Comparison of ENCODE assay signal across 14 cellular contexts in genomic region chr7:2233876-2234275, GRCh38. TPM values are rescaled to one million over a fixed set of nuclear protein-coding genes. Genes with fewer than 3 reads are reported as not detected.
DNase-seq lines count a peak whose midpoint lies in the region; ATAC-seq, FAIRE-seq and TF ChIP-seq lines count a peak whose summit lies in the region.
"Had no signal": no experiment of that assay in that cellular context is flagged by ENCODE, and none has a peak within 500 bp of the region (broad histone marks: within the 10 kb centered on the region; RNA-seq: fewer than 3 reads in every experiment).

No MANE protein-coding gene starts in this region.

- H3K79me2 ChIP-seq in H9 (ENCODE audit: insufficient read depth, low read length): peaks cover 5% of the 10 kb centered on the region; the same call in 1 of the 2 replicates

- no peaks in the 10 kb centered on the region for H3K9me3 ChIP-seq in BLaER1 treated with 17β-estradiol and CSF1 and Interleukin-3, amounts not matched to agents 10 nM and 100 nM (replicated peaks in 1 of 11)
- H3K9me3 ChIP-seq in H9 (ENCODE audit: control insufficient read depth, low read depth, low read length): no peaks in the 10 kb centered on the region
- H3K9me3 ChIP-seq in mesenchymal stem cell (ENCODE audit: control insufficient read depth, low read length): no peaks in the 10 kb centered on the region
- H3K9me3 ChIP-seq: SJSA1 had no signal

- H4K5ac ChIP-seq in H9 (ENCODE audit: insufficient read length, low read depth, low read length): no peak overlapping the region

- peak overlapping the region; percentile 76 to 95 for H3K4me3 Mint-ChIP-seq in H9
- H3K4me3 Mint-ChIP-seq in activated naive CD8-positive, alpha-beta T cell treated with anti-CD3 and anti-CD28 coated beads, Interleukin-2, amount 10 ng/mL, durations not matched to agents 7 days and 5 days: peak overlapping the region; percentile 58

- H2BK120ac ChIP-seq in H9 (ENCODE audit: low read depth, low read length, poor library complexity, severe bottlenecking) (no peak overlapping the region), mesenchymal stem cell (ENCODE audit: low read depth, low read length) (no peak overlapping the region)

- H3K9me3 Mint-ChIP-seq in H9: no peaks in the 10 kb centered on the region
- H3K9me3 Mint-ChIP-seq in activated naive CD8-positive, alpha-beta T cell treated with anti-CD3 and anti-CD28 coated beads, Interleukin-2, amount 10 ng/mL, durations not matched to agents 7 days and 5 days: no peaks in the 10 kb centered on the region

- H3K27me3 Mint-ChIP-seq in H9 (ENCODE audit: low read depth): no peaks in the 10 kb centered on the region
- H3K27me3 Mint-ChIP-seq in activated naive CD8-positive, alpha-beta T cell treated with anti-CD3 and anti-CD28 coated beads, Interleukin-2, amount 10 ng/mL, durations not matched to agents 7 days and 5 days: no peaks in the 10 kb centered on the region

- H3T11ph ChIP-seq in H9 (ENCODE audit: low read length): no peak overlapping the region

- H2AK5ac ChIP-seq in H9 (ENCODE audit: insufficient read length, low read length) (no peak overlapping the region), mesenchymal stem cell (ENCODE audit: low read length, severe bottlenecking) (no peak overlapping the region)

- peaks cover 6 to 36% (median 33%) of the 10 kb centered on the region in 11 experiments; a peak in 19 of 22 replicates for H4K20me1 ChIP-seq in BLaER1 treated with 17β-estradiol and CSF1 and Interleukin-3, amounts not matched to agents 10 nM and 100 nM
- no peaks in the 10 kb centered on the region for H4K20me1 ChIP-seq in H9 (ENCODE audit: control insufficient read depth, insufficient read depth, insufficient read length)

- ATAC-seq in activated naive CD8-positive, alpha-beta T cell treated with anti-CD3 and anti-CD28 coated beads, Interleukin-2, amount 10 ng/mL, durations not matched to agents 7 days and 5 days (ENCODE audit: low read depth): no peak
- no peak for ATAC-seq in GM18517 (IDR thresholded peaks at IDR 0.05; ENCODE audit: unreplicated experiment)
- ATAC-seq in left cardiac atrium: no peak

- H3K56ac ChIP-seq in H9 (ENCODE audit: insufficient read length, low read depth, low read length): no peak overlapping the region

- peak overlapping the region in 6 of 11 experiments; percentile 6 to 95 (median 63); a peak in 8 of 22 replicates for H3K9ac ChIP-seq in BLaER1 treated with 17β-estradiol and CSF1 and Interleukin-3, amounts not matched to agents 10 nM and 100 nM
- H3K9ac ChIP-seq in H9 (ENCODE audit: extremely low read depth, insufficient read length, low read length) (no peak overlapping the region), mesenchymal stem cell (ENCODE audit: low read length) (peak overlapping the region; percentile 26)

- H2BK5ac ChIP-seq in H9 (ENCODE audit: insufficient read length, low read length) (no peak overlapping the region), mesenchymal stem cell (ENCODE audit: low read depth, low read length, poor library complexity, severe bottlenecking) (no peak overlapping the region)

- H3K4ac ChIP-seq in H9 (ENCODE audit: low read depth, low read length) (no peak overlapping the region), mesenchymal stem cell (ENCODE audit: low read depth in 1 of 2, low read length in 2 of 2) (no peak overlapping the region)

- no peak overlapping the region for H4K91ac ChIP-seq in H9 (ENCODE audit: insufficient read length, low read depth, low read length)
- no peak overlapping the region for H4K91ac ChIP-seq in mesenchymal stem cell (ENCODE audit: low read length)

- H2BK15ac ChIP-seq in H9 (ENCODE audit: low read depth, low read length) (no peak overlapping the region), mesenchymal stem cell (ENCODE audit: low read depth, poor library complexity, severe bottlenecking) (no peak overlapping the region)

- H3K4me1 ChIP-seq in BLaER1 treated with 17β-estradiol and CSF1 and Interleukin-3, amounts not matched to agents 10 nM and 100 nM: peaks cover 47 to 89% (median 64%) of the 10 kb centered on the region in 10 experiments
- no peaks in the 10 kb centered on the region for H3K4me1 ChIP-seq in H9 (ENCODE audit: insufficient read depth, low read length)
- H3K4me1 ChIP-seq in mesenchymal stem cell (ENCODE audit: control insufficient read depth, insufficient read depth, low read depth, low read length): peaks cover 7% of the 10 kb centered on the region

- intact Hi-C loops in left cardiac atrium (cut with DNase I): no loop called here

- peak overlapping the region in 9 of 11 experiments; percentile 80 to 99 (median 97); a peak in 15 of 22 replicates for H3K4me2 ChIP-seq in BLaER1 treated with 17β-estradiol and CSF1 and Interleukin-3, amounts not matched to agents 10 nM and 100 nM
- H3K4me2 ChIP-seq in H9 (ENCODE audit: insufficient read depth, insufficient read length, low read length): peak overlapping the region; percentile 95
- H3K4me2 ChIP-seq in mesenchymal stem cell (ENCODE audit: low read length, poor library complexity, severe bottlenecking): no peak overlapping the region

- H3K18ac ChIP-seq in H9 (ENCODE audit: insufficient read length, low read depth, low read length) (no peak overlapping the region), mesenchymal stem cell (ENCODE audit: low read depth in 1 of 2, low read length in 2 of 2) (no peak overlapping the region)

- H2BK12ac ChIP-seq in H9 (ENCODE audit: insufficient read length, low read depth, low read length): no peak overlapping the region
- no peak overlapping the region for H2BK12ac ChIP-seq in mesenchymal stem cell (ENCODE audit: low read length in 2 of 2)

- WGBS in H9 (ENCODE audit: extremely low coverage, insufficient read length, low lambda C conversion rate): no CpG with 5 or more reads among the region's 6 CpGs
- WGBS in mesenchymal stem cell: 95% methylated on average over 6 of the region's 6 CpGs

- DNase-seq in H9: no peak
- DNase-seq in activated naive CD8-positive, alpha-beta T cell treated with anti-CD3 and anti-CD28 coated beads, Interleukin-2, amount 10 ng/mL, durations not matched to agents 7 days and 5 days: no peak
- no peak for DNase-seq in mesenchymal stem cell
- no peak for DNase-seq in COR-L47 (lab: John Stamatoyannopoulos, UW)
- DNase-seq in GM19239 (ENCODE audit: insufficient read length, low spot score): no peak
- DNase-seq in left cardiac atrium: no peak
- DNase-seq: activated CD4-positive, CD25-positive, alpha-beta regulatory T cell; activated gamma-delta T cell treated with Interleukin-2 at 50 U/mL for 16 hours; Kasumi-1; NCI-H187 treated with DMSO at 0.1 percent for 48 hours had no signal

- H3K27me3 ChIP-seq in BLaER1 treated with 17β-estradiol and CSF1 and Interleukin-3, amounts not matched to agents 10 nM and 100 nM: no peaks in the 10 kb centered on the region
- H3K27me3 ChIP-seq in H9 (ENCODE audit: insufficient read depth, low read length) (no peaks in the 10 kb centered on the region), mesenchymal stem cell (ENCODE audit: control insufficient read depth in 1 of 2, insufficient read depth in 1 of 2, low read length in 2 of 2) (no peaks in the 10 kb centered on the region)
- H3K27me3 ChIP-seq: SJSA1 had no signal

- no peak for TF ChIP-seq CTCF in H9 (conservative IDR thresholded peaks at IDR 0.05)

- H3K79me1 ChIP-seq in H9 (ENCODE audit: insufficient read depth, low read depth, low read length, poor library complexity, severe bottlenecking): peaks cover 12% of the 10 kb centered on the region
- H3K79me1 ChIP-seq in mesenchymal stem cell (replicated peaks; ENCODE audit: low read length, poor library complexity, severe bottlenecking): peaks cover 29% of the 10 kb centered on the region

- no peak overlapping the region for H3K14ac ChIP-seq in H9 (ENCODE audit: insufficient read depth, low read length)
- H3K14ac ChIP-seq in mesenchymal stem cell (ENCODE audit: low read length in 2 of 2): no peak overlapping the region

- FAIRE-seq in GM19239 (lab: Jason Lieb, UNC): no peak
- FAIRE-seq: frontal cortex had no signal

- no peak overlapping the region for H2BK20ac ChIP-seq in H9 (ENCODE audit: low read depth, low read length, poor library complexity, severe bottlenecking)

- H3K23ac ChIP-seq in H9 (ENCODE audit: insufficient read length, low read depth, low read length) (no peak overlapping the region), mesenchymal stem cell (ENCODE audit: low read length in 2 of 2) (no peak overlapping the region)

- peaks cover 12% of the 10 kb centered on the region in 2 experiments for H3K4me1 Mint-ChIP-seq in H9
- H3K4me1 Mint-ChIP-seq in activated naive CD8-positive, alpha-beta T cell treated with anti-CD3 and anti-CD28 coated beads, Interleukin-2, amount 10 ng/mL, durations not matched to agents 7 days and 5 days: peaks cover 10% of the 10 kb centered on the region

- H3K36me3 ChIP-seq in BLaER1 treated with 17β-estradiol and CSF1 and Interleukin-3, amounts not matched to agents 10 nM and 100 nM: peaks cover 45 to 69% (median 65%) of the 10 kb centered on the region in 11 experiments
- H3K36me3 ChIP-seq in mesenchymal stem cell (ENCODE audit: control insufficient read depth in 1 of 2, insufficient read depth in 2 of 2, low read depth in 1 of 2, low read length in 2 of 2): peaks cover 48 to 49% of the 10 kb centered on the region in 2 experiments

- peaks cover 28 to 63% (median 57%) of the 10 kb centered on the region in 3 experiments for H3K36me3 Mint-ChIP-seq in H9 (ENCODE audit: insufficient read depth in 1 of 3, low read depth in 3 of 3)
- peaks cover 13% of the 10 kb centered on the region for H3K36me3 Mint-ChIP-seq in activated naive CD8-positive, alpha-beta T cell treated with anti-CD3 and anti-CD28 coated beads, Interleukin-2, amount 10 ng/mL, durations not matched to agents 7 days and 5 days

- H4K8ac ChIP-seq in H9 (replicated peaks; ENCODE audit: insufficient read length, low read depth, low read length): no peak overlapping the region
- no peak overlapping the region for H4K8ac ChIP-seq in mesenchymal stem cell (ENCODE audit: low read length)

- H3K23me2 ChIP-seq in H9 (ENCODE audit: insufficient read length, low read depth, low read length, poor library complexity, severe bottlenecking): peaks cover 13% of the 10 kb centered on the region

- 0 out of 20 replicates have a peak overlapping the region, but pooled peaks of 1 of the 10 experiments have one; percentile 92 for H3K4me3 ChIP-seq in BLaER1 treated with 17β-estradiol and CSF1 and Interleukin-3, amounts not matched to agents 10 nM and 100 nM
- no peak overlapping the region for H3K4me3 ChIP-seq in mesenchymal stem cell (ENCODE audit: insufficient read depth in 1 of 2, low read depth in 1 of 2, low read length in 2 of 2)

- POLR2A ChIA-PET in activated naive CD8-positive, alpha-beta T cell treated with anti-CD3 and anti-CD28 coated beads, Interleukin-2, amount 10 ng/mL, durations not matched to agents 7 days and 5 days (lab: Charles Lee): interaction anchor here (0.7 kb wide), 1 partner anchor 1260 kb away, joined by 4 read pairs; no protein-coding TSS in a partner anchor

- H2AFZ ChIP-seq in H9 (ENCODE audit: low read length): no peak overlapping the region
- H2AFZ ChIP-seq in mesenchymal stem cell (ENCODE audit: low read depth, low read length): no peak overlapping the region

- no peak overlapping the region for H3K27ac ChIP-seq in BLaER1 treated with 17β-estradiol and CSF1 and Interleukin-3, amounts not matched to agents 10 nM and 100 nM
- H3K27ac ChIP-seq in H9 (ENCODE audit: insufficient read length, low read depth, low read length) (no peak overlapping the region), mesenchymal stem cell (ENCODE audit: low read length, poor library complexity, severe bottlenecking) (no peak overlapping the region)
- H3K27ac ChIP-seq: SJSA1 had no signal

- peak overlapping the region in 1 of 3 experiments; percentile 80; a peak in 1 of 7 replicates for H3K27ac Mint-ChIP-seq in H9
- H3K27ac Mint-ChIP-seq in activated naive CD8-positive, alpha-beta T cell treated with anti-CD3 and anti-CD28 coated beads, Interleukin-2, amount 10 ng/mL, durations not matched to agents 7 days and 5 days: no peak overlapping the region

RNA-seq across cellular contexts. Expression of gene MAD1L1, which starts 1.1 kb away (rescaled TPM):
- total RNA-seq in H9 (2021): 37.4 and 39.0 TPM in 2 replicates
- 10 to 100 TPM; 72.7 to 82.6 TPM for total RNA-seq in activated naive CD8-positive, alpha-beta T cell treated with anti-CD3 and anti-CD28 coated beads, Interleukin-2, amount 10 ng/mL, durations not matched to agents 7 days and 5 days
- 12.7 TPM for polyA plus RNA-seq in mesenchymal stem cell (2013, experiment 1 of 2)
- polyA plus RNA-seq in mesenchymal stem cell (2013, experiment 2 of 2): 12.2 TPM
- 10 to 100 TPM; 18.9 to 24.9 TPM for total RNA-seq in left cardiac atrium

RNA-seq across cellular contexts. Expression of gene MRM2, which starts 8.1 kb away (rescaled TPM):
- total RNA-seq in H9 (2021) (57.2 and 59.0 TPM in 2 replicates), left cardiac atrium (10 to 100 TPM; 18.9 TPM)
- total RNA-seq in activated naive CD8-positive, alpha-beta T cell treated with anti-CD3 and anti-CD28 coated beads, Interleukin-2, amount 10 ng/mL, durations not matched to agents 7 days and 5 days: 10 to 100 TPM; 27.4 to 29.3 TPM
- polyA plus RNA-seq in mesenchymal stem cell (2013, experiment 1 of 2): 15.6 TPM
- 14.8 TPM for polyA plus RNA-seq in mesenchymal stem cell (2013, experiment 2 of 2)

RNA-seq across cellular contexts. Expression of gene NUDT1, which starts 8.2 kb away (rescaled TPM):
- total RNA-seq in H9 (2021) (80.3 and 84.7 TPM in 2 replicates), left cardiac atrium (10 to 100 TPM; 15.4 to 15.8 TPM)
- total RNA-seq in activated naive CD8-positive, alpha-beta T cell treated with anti-CD3 and anti-CD28 coated beads, Interleukin-2, amount 10 ng/mL, durations not matched to agents 7 days and 5 days: 10 to 100 TPM; 92.2 to 95.8 TPM
- polyA plus RNA-seq in mesenchymal stem cell (2013, experiment 1 of 2): 13.8 TPM
- 13.5 TPM for polyA plus RNA-seq in mesenchymal stem cell (2013, experiment 2 of 2)
